26 cellular contexts compared by ENCODE assay signal in the genomic region with DNA sequence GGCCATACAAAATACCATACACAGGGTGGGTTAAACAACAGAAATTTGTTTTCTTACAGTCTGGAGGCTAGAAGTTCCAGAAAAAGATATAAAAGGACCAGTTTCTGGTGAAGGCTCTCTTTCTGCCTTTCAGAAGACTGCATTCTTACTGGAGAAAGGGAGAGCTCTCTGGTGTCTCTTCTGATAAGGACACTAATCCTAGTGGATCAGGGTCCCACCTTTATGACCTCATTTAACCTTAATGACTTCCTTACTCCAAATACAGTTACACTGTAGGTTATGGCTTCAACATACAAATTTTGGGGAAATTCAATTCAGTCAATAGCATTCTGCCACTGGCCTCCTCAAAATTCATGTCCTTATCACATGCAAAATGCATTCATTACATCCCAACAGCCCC.
"Had no signal": no experiment of that assay in that cellular context is flagged by ENCODE, and none has a peak within 500 bp of the region (broad histone marks: within the 10 kb centered on the region; RNA-seq: fewer than 3 reads in every experiment).

No MANE protein-coding gene starts in this region.

- H3K27me3 ChIP-seq: dorsolateral prefrontal cortex, esophagus muscularis mucosa, foreskin keratinocyte, gastroesophageal sphincter, heart left ventricle, hepatocyte had no signal

- FAIRE-seq: colon, endothelial cell of umbilical vein, frontal cortex, kidney had no signal

- H3K4me3 ChIP-seq: coronary artery, dorsolateral prefrontal cortex, esophagus muscularis mucosa, gastroesophageal sphincter, heart left ventricle, hepatocyte, lower lobe of right lung, mucosa of descending colon had no signal

- H3K9me3 Mint-ChIP-seq: immature natural killer cell had no signal

- H3K27ac Mint-ChIP-seq: immature natural killer cell, mesothelial cell of epicardium had no signal

- H3K36me3 ChIP-seq: esophagus muscularis mucosa, gastroesophageal sphincter, heart left ventricle, lower lobe of right lung had no signal

- H3K9me3 ChIP-seq: esophagus muscularis mucosa, gastroesophageal sphincter, lower lobe of right lung had no signal

- H3K4me1 Mint-ChIP-seq: mesothelial cell of epicardium had no signal

- DNase-seq: dermis blood vessel endothelial cell; dorsolateral prefrontal cortex; effector CD4-positive, alpha-beta T cell; effector memory CD4-positive, alpha-beta T cell; heart left ventricle; hypothalamus; immature natural killer cell; islet precursor cell; kidney; kidney glomerular epithelial cell; left colon; left ventricle myocardium superior; lower lobe of right lung; mesenchymal stem cell; mucosa of descending colon; naive B cell had no signal

- H3K27ac ChIP-seq: coronary artery, dorsolateral prefrontal cortex, esophagus muscularis mucosa, foreskin keratinocyte, gastroesophageal sphincter, heart left ventricle, hepatocyte, lower lobe of right lung had no signal

- H3K27me3 Mint-ChIP-seq: naive B cell had no signal

- H3K4me3 Mint-ChIP-seq: immature natural killer cell, mesothelial cell of epicardium, naive B cell had no signal

- ATAC-seq: gastroesophageal sphincter, heart left ventricle, left colon, left lobe of liver, left ventricle myocardium superior, lower lobe of right lung, mucosa of descending colon had no signal

- H3K4me1 ChIP-seq: esophagus muscularis mucosa, foreskin keratinocyte, gastroesophageal sphincter, heart left ventricle, lower lobe of right lung had no signal
